ENCODE assay signal across 18 cellular contexts in the genomic region with DNA sequence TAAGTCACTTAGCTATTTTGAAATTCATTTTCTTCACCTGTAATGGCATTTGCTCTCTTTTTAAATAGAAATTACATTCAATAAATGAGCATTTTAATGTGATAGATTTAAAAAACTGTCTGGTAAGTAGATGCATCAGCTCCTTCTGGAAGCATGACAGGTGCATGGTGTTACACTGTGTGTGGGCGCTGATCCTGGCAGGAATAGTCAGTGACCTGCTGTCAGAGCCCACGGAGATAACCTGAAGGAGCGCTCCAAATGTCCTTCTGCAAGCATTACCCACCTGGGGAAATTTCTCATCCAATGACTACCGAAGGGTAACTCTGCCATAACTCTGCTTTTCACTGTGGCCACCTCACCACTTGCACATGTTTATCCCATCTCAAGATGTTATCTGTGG.
DNase-seq lines count a peak whose midpoint lies in the region; ATAC-seq and TF ChIP-seq lines count a peak whose summit lies in the region.
"Had no signal": no experiment of that assay in that cellular context is flagged by ENCODE, and none has a peak within 500 bp of the region (broad histone marks: within the 10 kb centered on the region; RNA-seq: fewer than 3 reads in every experiment).

No MANE protein-coding gene starts in this region.

- no peak overlapping the region for H2AFZ ChIP-seq in hepatocyte

- no peaks in the 10 kb centered on the region for H4K20me1 ChIP-seq in hepatocyte (ENCODE audit: insufficient read depth, poor library complexity, severe bottlenecking)
- H4K20me1 ChIP-seq: BLaER1 treated with 17β-estradiol and CSF1 and Interleukin-3, amounts not matched to agents 10 nM and 100 nM had no signal

- H3K9me2 ChIP-seq in hepatocyte (replicated peaks; ENCODE audit: insufficient read depth): no peaks in the 10 kb centered on the region

- H3K27me3 ChIP-seq in psoas muscle (ENCODE audit: insufficient read depth in 3 of 3, low read length in 2 of 3): no peaks in the 10 kb centered on the region
- no peaks in the 10 kb centered on the region for H3K27me3 ChIP-seq in hepatocyte
- H3K27me3 ChIP-seq: BLaER1 treated with 17β-estradiol and CSF1 and Interleukin-3, amounts not matched to agents 10 nM and 100 nM had no signal

- WGBS in psoas muscle, 3 donors: 38 to 74% (median 40%) methylated on average over 4 of the region's 4 CpGs
- WGBS in hepatocyte (ENCODE audit: low lambda C conversion rate, missing lambda C conversion rate): 80% methylated on average over 4 of the region's 4 CpGs

- peak; percentile 31 to 60 (median 49) for ATAC-seq in psoas muscle
- ATAC-seq in GM21717 (IDR thresholded peaks at IDR 0.05; ENCODE audit: unreplicated experiment): no peak
- ATAC-seq: CD8-positive, alpha-beta T cell; HCT116; K562; SK-N-SH treated with all-trans-retinoic acid at 6 μM for 48 hours had no signal

- DNase-seq in G401 (ENCODE audit: low spot score) (peak; percentile 94), NCI-H524 treated with DMSO at 0.1 percent for 48 hours (lab: John Stamatoyannopoulos, UW) (peak; percentile 32), head of caudate nucleus (peak in 33 of 42 donors; percentile 2 to 71 (median 25)), psoas muscle (no peak), kidney glomerular epithelial cell (lab: John Stamatoyannopoulos, UW) (no peak), hepatocyte (ENCODE audit: low spot score) (no peak)
- DNase-seq: CD8-positive, alpha-beta T cell; DND-41; NCI-H1092 treated with DMSO at 0.1 percent for 48 hours; NCI-H1694 treated with DMSO at 0.1 percent for 48 hours; NCI-H2107; SIG-M5; T-helper 1 cell had no signal

- H3K79me2 ChIP-seq in hepatocyte: no peaks in the 10 kb centered on the region

- H3K27ac ChIP-seq in psoas muscle (peak overlapping the region; percentile 83), hepatocyte (no peak overlapping the region)
- H3K27ac ChIP-seq: BLaER1 treated with 17β-estradiol and CSF1 and Interleukin-3, amounts not matched to agents 10 nM and 100 nM had no signal

- H3K4me1 ChIP-seq in psoas muscle: peaks cover 27% of the 10 kb centered on the region
- no peaks in the 10 kb centered on the region for H3K4me1 ChIP-seq in hepatocyte (ENCODE audit: insufficient read depth)
- H3K4me1 ChIP-seq: BLaER1 treated with 17β-estradiol and CSF1 and Interleukin-3, amounts not matched to agents 10 nM and 100 nM had no signal

- H3K36me3 ChIP-seq in psoas muscle (ENCODE audit: insufficient read depth in 1 of 2, low read depth in 1 of 2) (no peaks in the 10 kb centered on the region), hepatocyte (replicated peaks; ENCODE audit: insufficient read depth, low read depth) (no peaks in the 10 kb centered on the region)
- H3K36me3 ChIP-seq: BLaER1 treated with 17β-estradiol and CSF1 and Interleukin-3, amounts not matched to agents 10 nM and 100 nM had no signal

- intact Hi-C loops in head of caudate nucleus (cut with DNase I) (no loop called here), psoas muscle (cut with DNase I) (no loop called here)

- H3K4me2 ChIP-seq in hepatocyte: no peak overlapping the region
- H3K4me2 ChIP-seq: BLaER1 treated with 17β-estradiol and CSF1 and Interleukin-3, amounts not matched to agents 10 nM and 100 nM had no signal

- no peak for TF ChIP-seq CTCF in psoas muscle (IDR thresholded peaks at IDR 0.05)
- no peak for TF ChIP-seq CTCF in hepatocyte (IDR thresholded peaks at IDR 0.05; ENCODE audit: poor library complexity)

- in situ Hi-C loops in G401 (cut with HindIII; ENCODE audit: low sequenced_read_pairs): no loop called here

- H3K9me3 ChIP-seq in psoas muscle: no peaks in the 10 kb centered on the region
- H3K9me3 ChIP-seq in hepatocyte (ENCODE audit: low read depth): no peaks in the 10 kb centered on the region
- H3K9me3 ChIP-seq: BLaER1 treated with 17β-estradiol and CSF1 and Interleukin-3, amounts not matched to agents 10 nM and 100 nM had no signal

- H3K4me3 ChIP-seq in psoas muscle (no peak overlapping the region), hepatocyte (no peak overlapping the region)
- H3K4me3 ChIP-seq: BLaER1 treated with 17β-estradiol and CSF1 and Interleukin-3, amounts not matched to agents 10 nM and 100 nM; K562 had no signal

Comparison
In these comparisons a context has a peak if more than half of its experiments do, and no peak if none do; other contexts are left out.
1. DNase-seq: peak in G401 (single experiment), NCI-H524 treated with DMSO at 0.1 percent for 48 hours (single experiment) and head of caudate nucleus (33 of 42); none in psoas muscle (0 of 2), kidney glomerular epithelial cell (single experiment) and hepatocyte (single experiment).